Comparison of ENCODE assay signal across 1 cellular context in the genomic region with DNA sequence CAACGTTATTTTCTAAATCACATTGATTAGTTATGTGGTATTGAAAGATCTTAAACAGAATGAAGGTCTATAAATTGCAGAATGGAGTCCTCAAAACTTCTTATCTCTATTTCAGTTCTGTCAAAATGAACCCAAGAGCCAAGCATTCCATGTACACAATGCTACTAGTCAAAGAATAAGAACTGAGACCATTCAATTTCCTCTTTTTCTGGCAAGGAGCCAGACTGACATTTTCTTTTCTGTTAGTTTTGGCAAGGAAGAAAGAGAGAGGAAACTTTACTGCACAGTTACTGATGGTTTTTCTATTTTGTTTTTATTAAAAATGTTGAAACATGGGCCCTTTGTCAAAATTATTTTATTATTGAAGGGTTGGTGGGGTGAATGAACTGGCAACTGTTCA.
TF ChIP-seq lines count a peak whose summit lies in the region.

No MANE protein-coding gene starts in this region.

TF ChIP-seq in HepG2, 621 proteins besides CTCF, POLR2A, EP300 and RAD21 (continued from another document):
- no peak for TF ChIP-seq FOXO4 (CRISPR knock-in tag; conservative IDR thresholded peaks at IDR 0.05)
